ENCODE assay signal across 8 cellular contexts in the genomic region with DNA sequence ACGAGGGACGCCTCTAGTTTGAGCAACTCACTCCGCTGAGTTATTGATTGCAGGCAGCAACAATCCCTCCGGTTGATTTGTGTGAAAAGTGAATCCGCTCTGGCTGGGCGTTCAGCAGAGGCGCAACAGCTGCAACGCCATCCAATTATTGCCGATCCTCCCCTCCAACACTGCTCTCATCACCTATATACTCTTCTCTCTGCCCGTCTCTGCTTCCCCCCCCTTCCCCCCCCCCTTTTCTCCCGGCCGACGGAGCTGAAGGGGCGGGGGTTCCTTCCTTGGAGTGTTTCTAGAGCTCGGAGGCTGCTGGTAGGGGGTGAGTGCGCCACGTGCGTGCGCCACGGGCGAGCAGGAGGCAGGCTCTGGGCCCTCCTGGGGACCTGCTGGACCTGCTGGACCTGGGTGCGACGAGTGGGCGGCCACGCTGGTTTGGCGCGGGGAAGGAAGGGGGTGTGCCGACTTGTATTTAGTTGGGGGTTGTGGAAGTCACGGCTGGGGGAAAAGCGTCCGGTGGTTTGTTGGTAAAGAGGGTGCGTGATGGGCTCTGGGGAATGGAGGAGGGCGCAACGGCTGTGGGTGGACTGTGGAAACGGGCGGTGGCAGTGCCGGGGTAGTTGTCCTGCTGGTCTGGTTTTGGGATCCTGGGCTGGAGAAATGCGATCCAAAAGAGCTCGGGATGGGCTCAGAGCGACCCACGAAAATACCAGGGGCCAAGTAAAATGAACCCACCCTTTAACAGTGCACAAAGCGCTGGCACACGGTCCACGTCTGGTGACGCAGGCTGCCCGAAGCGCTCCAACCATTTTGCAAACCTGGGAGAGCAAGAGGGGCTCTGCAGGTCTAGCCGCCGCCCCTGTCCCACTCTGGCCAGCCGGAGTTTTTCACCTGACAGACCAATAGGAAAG. TPM values are rescaled to one million over a fixed set of nuclear protein-coding genes. Genes with fewer than 3 reads are reported as not detected.
DNase-seq lines count a peak whose midpoint lies in the region; ATAC-seq and TF ChIP-seq lines count a peak whose summit lies in the region.

No MANE protein-coding gene starts in this region.

- TF ChIP-seq CTCF in BJ (IDR thresholded peaks at IDR 0.05; ENCODE audit: insufficient read depth, low read depth, low read length) (no peak), body of pancreas (IDR thresholded peaks at IDR 0.05) (no peak)

- H3K36me3 ChIP-seq in BJ (ENCODE audit: control insufficient read depth, insufficient read depth, low read length) (no peaks in the 10 kb centered on the region), body of pancreas (replicated peaks in 1 of 2; ENCODE audit: insufficient read depth in 1 of 2, low read depth in 2 of 2) (no peaks in the 10 kb centered on the region)

- peak overlapping the region in 3 of 4 donors; percentile 24 to 62 (median 53) for H3K27ac ChIP-seq in body of pancreas
- peak overlapping the region; percentile 23 to 87 (median 71) for H3K27ac ChIP-seq in skin epidermis

- POLR2A ChIA-PET in BJ (lab: Charles Lee) = no interaction called here

- peak; percentile 29 for ATAC-seq in GM19467 (IDR thresholded peaks at IDR 0.05; ENCODE audit: unreplicated experiment)
- ATAC-seq in body of pancreas = peak; percentile 78

- DNase-seq in BJ (ENCODE audit: low read depth) (no peak), NCI-H1092 treated with DMSO at 0.1 percent for 48 hours (lab: John Stamatoyannopoulos, UW) (peak; percentile 58), body of pancreas (peak; percentile 14 to 50 (median 30)), inferior parietal cortex (ENCODE audit: extremely low spot score) (peak; percentile 49), HK-2 (ENCODE audit: unreplicated experiment) (no peak), NCI-H146 (lab: John Stamatoyannopoulos, UW) (no peak)

- peak in 1 of 3 donors; percentile 14 for TF ChIP-seq POLR2A in body of pancreas (IDR thresholded peaks at IDR 0.05)

- intact Hi-C loops in body of pancreas (cut with DNase I) = no loop called here

- H3K9me3 ChIP-seq in body of pancreas = no peaks in the 10 kb centered on the region

- H3K4me3 ChIP-seq in BJ (ENCODE audit: low read depth, low read length) = peak overlapping the region; percentile 55
- peak overlapping the region; percentile 18 to 29 for H3K4me3 ChIP-seq in body of pancreas
- H3K4me3 ChIP-seq in skin epidermis = peak overlapping the region; percentile 34 to 55 (median 44)

- H3K27me3 ChIP-seq in BJ (ENCODE audit: control insufficient read depth, insufficient read depth, low read length) = no peaks in the 10 kb centered on the region
- H3K27me3 ChIP-seq in body of pancreas = no peaks in the 10 kb centered on the region

- H3K4me1 ChIP-seq in body of pancreas = peaks cover 9% of the 10 kb centered on the region

- CTCF ChIA-PET in BJ (lab: Yijun Ruan, JAX) = interaction anchor here (1.8 kb wide), 1 partner anchor 160 kb away, joined by 6 read pairs; no protein-coding TSS in a partner anchor

- WGBS in body of pancreas, 2 donors = 2% methylated on average over 49 to 50 of the region's 50 CpGs

RNA-seq across cellular contexts. Expression of a gene that starts 6.4 kb away (rescaled TPM):
- polyA plus RNA-seq in BJ (2011; rRNA removed) = 1.4 and 1.6 TPM in 2 replicates
- 3.0 and 4.6 TPM in 2 replicates for polyA minus RNA-seq in BJ (2011; rRNA and poly(A)+ RNA removed)
- 10 to 100 TPM in 1 of 2 donors, 1 to 10 TPM in 1; 7.0 to 23.7 TPM for total RNA-seq in body of pancreas

Comparison
In these comparisons a context has a peak if more than half of its experiments do, and no peak if none do; other contexts are left out.
1. DNase-seq: peak in NCI-H1092 treated with DMSO at 0.1 percent for 48 hours (single experiment), body of pancreas (4 of 4) and inferior parietal cortex (single experiment); none in BJ (single experiment), HK-2 (single experiment) and NCI-H146 (single experiment).
2. Peak in every context shown above with its lines, with median percentiles within 50 percentile points of each other: H3K4me3 ChIP-seq.